In genomic region chr7:243580-243978, GRCh38 we compare ENCODE assay signal across 4 cellular contexts. TPM values are rescaled to one million over a fixed set of nuclear protein-coding genes. Genes with fewer than 3 reads are reported as not detected.
"Had no signal": no experiment of that assay in that cellular context is flagged by ENCODE, and none has a peak within 500 bp of the region (broad histone marks: within the 10 kb centered on the region; RNA-seq: fewer than 3 reads in every experiment).

No MANE protein-coding gene starts in this region.

RNA-seq across cellular contexts. Expression of gene FOXL3, which starts 46.4 kb away (rescaled TPM):
- total RNA-seq: LHCN-M2, M059J, MCF 10A, NCI-H460 had no signal
